ENCODE assay signal across 8 cellular contexts in genomic region chr2:97094772-97095611, GRCh38. TPM values are rescaled to one million over a fixed set of nuclear protein-coding genes. Genes with fewer than 3 reads are reported as not detected.
DNase-seq lines count a peak whose midpoint lies in the region; ATAC-seq and TF ChIP-seq lines count a peak whose summit lies in the region.
"Not testable (repeated sequence)": the region's sequence is repeated elsewhere in the genome, so short reads cannot be mapped to it uniquely, and the experiment has no call there.

FAHD2B (minus strand) TSS chr2:97094882; CDS start chr2:97091706, 3,176 bp downstream.

- intact Hi-C loops in dorsolateral prefrontal cortex (cut with DNase I): loop anchor here in 1 of 2 donors (10.0 kb wide), 1 partner anchor 80 kb away; no protein-coding TSS in a partner anchor
- intact Hi-C loops in lower leg skin (cut with DNase I; ENCODE audit: low total_unique reads): not testable (repeated sequence)

- peak in 12 of 14 donors; percentile 21 to 69 (median 48) for DNase-seq in C1 segment of cervical spinal cord (lab: John Stamatoyannopoulos, UW)
- peak; percentile 68 for DNase-seq in NOMO-1 treated with DMSO at 0.1 percent for 48 hours (lab: John Stamatoyannopoulos, UW; ENCODE audit: unreplicated experiment)
- DNase-seq in activated CD8-positive, alpha-beta memory T cell treated with anti-CD3 and anti-CD28 coated beads for 24 hours: peak; percentile 88
- peak; percentile 79 to 92 (median 86) for DNase-seq in dorsolateral prefrontal cortex
- peak; percentile 67 to 96 for DNase-seq in lower leg skin (ENCODE audit: low spot score in 2 of 2)
- DNase-seq in stimulated activated CD4-positive, alpha-beta T cell treated with anti-CD3 and anti-CD28 coated beads, Interleukin-4, amount 100 ng/mL, for 24 hours: peak; percentile 85

- H3K4me3 ChIP-seq in dorsolateral prefrontal cortex: peak within 1 kb of the TSS; percentile 31 to 70 (median 56)
- not testable (repeated sequence) for H3K4me3 ChIP-seq in lower leg skin (ENCODE audit: low read depth, poor library complexity, severe bottlenecking)

- ATAC-seq in GM19468 (IDR thresholded peaks at IDR 0.05; ENCODE audit: extremely low read depth, unreplicated experiment) (peak; percentile 60), HG03521 (IDR thresholded peaks at IDR 0.05; ENCODE audit: unreplicated experiment) (peak; percentile 78)

- WGBS in lower leg skin, 2 donors: 0 to 6% methylated on average over 4 to 11 of the region's 48 CpGs

- TF ChIP-seq CTCF in dorsolateral prefrontal cortex (IDR thresholded peaks at IDR 0.05 in 54 of 56, conservative IDR thresholded peaks at IDR 0.05 in 2 of 56; ENCODE audit: low read depth in 1 of 56, partially characterized antibody in 56 of 56): peak in 1 of 56 donors; percentile 11
- not testable (repeated sequence) for TF ChIP-seq CTCF in lower leg skin (IDR thresholded peaks at IDR 0.05)

- not testable (repeated sequence) for H3K27me3 ChIP-seq in dorsolateral prefrontal cortex

- H3K27ac ChIP-seq in dorsolateral prefrontal cortex: peak within 1 kb of the TSS in 43 of 59 donors; percentile 9 to 84 (median 66)

- TF ChIP-seq POLR2A in lower leg skin (IDR thresholded peaks at IDR 0.05): not testable (repeated sequence)

RNA-seq across cellular contexts. Expression of gene FAHD2B, which starts in this region (rescaled TPM):
- total RNA-seq in dorsolateral prefrontal cortex (10 to 100 TPM; 20.6 to 77.5 (median 56.1) TPM), lower leg skin (10 to 100 TPM; 12.9 to 14.9 (median 14.2) TPM)
